1 cellular context compared by ENCODE assay signal in genomic region chr15:89781055-89781454, GRCh38.
TF ChIP-seq lines count a peak whose summit lies in the region.

No MANE protein-coding gene starts in this region.

TF ChIP-seq in HepG2, 621 proteins besides CTCF, POLR2A, EP300 and RAD21 (continued from another document):
- TF ChIP-seq, protein P1, sequence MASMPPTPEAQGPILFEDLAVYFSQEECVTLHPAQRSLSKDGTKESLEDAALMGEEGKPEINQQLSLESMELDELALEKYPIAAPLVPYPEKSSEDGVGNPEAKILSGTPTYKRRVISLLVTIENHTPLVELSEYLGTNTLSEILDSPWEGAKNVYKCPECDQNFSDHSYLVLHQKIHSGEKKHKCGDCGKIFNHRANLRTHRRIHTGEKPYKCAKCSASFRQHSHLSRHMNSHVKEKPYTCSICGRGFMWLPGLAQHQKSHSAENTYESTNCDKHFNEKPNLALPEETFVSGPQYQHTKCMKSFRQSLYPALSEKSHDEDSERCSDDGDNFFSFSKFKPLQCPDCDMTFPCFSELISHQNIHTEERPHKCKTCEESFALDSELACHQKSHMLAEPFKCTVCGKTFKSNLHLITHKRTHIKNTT (CRISPR knock-in tag; IDR thresholded peaks at IDR 0.05): no peak
- TF ChIP-seq TMF1 (CRISPR knock-in tag; IDR thresholded peaks at IDR 0.05; ENCODE audit: low read depth) (no peak), YEATS2 (CRISPR knock-in tag; IDR thresholded peaks at IDR 0.05; ENCODE audit: borderline replicate concordance) (no peak), CBFB (CRISPR knock-in tag; IDR thresholded peaks at IDR 0.05) (no peak), MLLT10 (CRISPR knock-in tag; IDR thresholded peaks at IDR 0.05) (no peak), SP5 (CRISPR knock-in tag; IDR thresholded peaks at IDR 0.05; ENCODE audit: borderline replicate concordance, low read depth) (no peak), TAF1 (CRISPR knock-in tag; IDR thresholded peaks at IDR 0.05) (no peak), TCF7 (IDR thresholded peaks at IDR 0.05; ENCODE audit: low read depth) (no peak), ZNF547 (CRISPR knock-in tag; IDR thresholded peaks at IDR 0.05) (no peak), MAFK (conservative IDR thresholded peaks at IDR 0.05 in 1 of 2, IDR thresholded peaks at IDR 0.05 in 1 of 2; ENCODE audit: low read length in 2 of 2) (no peak), SNAPC5 (CRISPR knock-in tag; IDR thresholded peaks at IDR 0.05; ENCODE audit: borderline replicate concordance) (no peak)
- TF ChIP-seq, protein P2, sequence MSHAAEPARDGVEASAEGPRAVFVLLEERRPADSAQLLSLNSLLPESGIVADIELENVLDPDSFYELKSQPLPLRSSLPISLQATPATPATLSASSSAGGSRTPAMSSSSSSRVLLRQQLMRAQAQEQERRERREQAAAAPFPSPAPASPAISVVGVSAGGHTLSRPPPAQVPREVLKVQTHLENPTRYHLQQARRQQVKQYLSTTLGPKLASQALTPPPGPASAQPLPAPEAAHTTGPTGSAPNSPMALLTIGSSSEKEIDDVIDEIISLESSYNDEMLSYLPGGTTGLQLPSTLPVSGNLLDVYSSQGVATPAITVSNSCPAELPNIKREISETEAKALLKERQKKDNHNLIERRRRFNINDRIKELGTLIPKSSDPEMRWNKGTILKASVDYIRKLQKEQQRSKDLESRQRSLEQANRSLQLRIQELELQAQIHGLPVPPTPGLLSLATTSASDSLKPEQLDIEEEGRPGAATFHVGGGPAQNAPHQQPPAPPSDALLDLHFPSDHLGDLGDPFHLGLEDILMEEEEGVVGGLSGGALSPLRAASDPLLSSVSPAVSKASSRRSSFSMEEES (CRISPR knock-in tag; IDR thresholded peaks at IDR 0.05): no peak
- TF ChIP-seq, protein P3, sequence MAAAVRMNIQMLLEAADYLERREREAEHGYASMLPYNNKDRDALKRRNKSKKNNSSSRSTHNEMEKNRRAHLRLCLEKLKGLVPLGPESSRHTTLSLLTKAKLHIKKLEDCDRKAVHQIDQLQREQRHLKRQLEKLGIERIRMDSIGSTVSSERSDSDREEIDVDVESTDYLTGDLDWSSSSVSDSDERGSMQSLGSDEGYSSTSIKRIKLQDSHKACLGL (CRISPR knock-in tag; IDR thresholded peaks at IDR 0.05): no peak
TF ChIP-seq in HepG2: peak in this region for 0.
